16 cellular contexts compared by ENCODE assay signal in the genomic region with DNA sequence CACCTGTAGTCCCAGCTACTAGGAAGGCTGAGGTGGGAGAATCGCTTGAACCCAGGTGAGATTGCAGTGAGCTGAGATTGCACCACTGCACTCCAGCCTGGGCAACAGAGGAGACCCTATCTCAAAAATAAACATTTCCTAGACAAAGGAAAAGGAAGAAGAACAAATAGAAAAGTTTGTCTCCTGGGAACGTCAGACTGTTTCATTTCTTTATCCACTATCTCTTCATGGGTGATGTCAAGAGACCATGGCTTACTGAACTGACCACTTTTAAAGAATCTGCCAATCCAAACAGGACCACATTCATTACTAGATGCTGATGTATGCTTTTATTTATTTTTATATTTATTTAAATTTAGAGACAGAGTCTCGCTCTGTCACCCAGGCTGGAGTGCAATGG. TPM values are rescaled to one million over a fixed set of nuclear protein-coding genes. Genes with fewer than 3 reads are reported as not detected.
DNase-seq lines count a peak whose midpoint lies in the region; ATAC-seq lines count a peak whose summit lies in the region.
"Had no signal": no experiment of that assay in that cellular context is flagged by ENCODE, and none has a peak within 500 bp of the region (broad histone marks: within the 10 kb centered on the region; RNA-seq: fewer than 3 reads in every experiment).

No MANE protein-coding gene starts in this region.

- H3K36me3 Mint-ChIP-seq in activated T-cell treated with anti-CD3 and anti-CD28 coated beads, Interleukin-2, amount 50 U/mL, for 24 hours (ENCODE audit: low read depth) = peaks cover 94% of the 10 kb centered on the region
- peaks cover 63% of the 10 kb centered on the region for H3K36me3 Mint-ChIP-seq in activated T-cell treated with anti-CD3 and anti-CD28 coated beads, Interleukin-2, amount 50 U/mL, for 4 hours (ENCODE audit: insufficient read depth)
- peaks cover 24% of the 10 kb centered on the region for H3K36me3 Mint-ChIP-seq in activated naive CD8-positive, alpha-beta T cell
- peaks cover 60% of the 10 kb centered on the region for H3K36me3 Mint-ChIP-seq in activated naive CD8-positive, alpha-beta T cell treated with anti-CD3 and anti-CD28 coated beads for 36 hours
- peaks cover 11% of the 10 kb centered on the region for H3K36me3 Mint-ChIP-seq in T-helper 17 cell (ENCODE audit: low read depth)

- peak overlapping the region; percentile 70 for H3K27ac Mint-ChIP-seq in activated T-cell treated with anti-CD3 and anti-CD28 coated beads, Interleukin-2, amount 50 U/mL, for 24 hours
- peak overlapping the region; percentile 35 for H3K27ac Mint-ChIP-seq in activated naive CD8-positive, alpha-beta T cell
- H3K27ac Mint-ChIP-seq in activated naive CD8-positive, alpha-beta T cell treated with anti-CD3 and anti-CD28 coated beads for 36 hours = no peak overlapping the region
- peak overlapping the region; percentile 67 for H3K27ac Mint-ChIP-seq in T-helper 17 cell
- H3K27ac Mint-ChIP-seq: B cell had no signal

- H3K27me3 Mint-ChIP-seq in activated T-cell treated with anti-CD3 and anti-CD28 coated beads, Interleukin-2, amount 50 U/mL, for 24 hours = no peaks in the 10 kb centered on the region
- H3K27me3 Mint-ChIP-seq in activated T-cell treated with anti-CD3 and anti-CD28 coated beads, Interleukin-2, amount 50 U/mL, for 4 hours (ENCODE audit: low read depth) = no peaks in the 10 kb centered on the region
- H3K27me3 Mint-ChIP-seq in activated naive CD8-positive, alpha-beta T cell = no peaks in the 10 kb centered on the region
- no peaks in the 10 kb centered on the region for H3K27me3 Mint-ChIP-seq in activated naive CD8-positive, alpha-beta T cell treated with anti-CD3 and anti-CD28 coated beads for 36 hours
- H3K27me3 Mint-ChIP-seq in T-helper 17 cell = no peaks in the 10 kb centered on the region
- H3K27me3 Mint-ChIP-seq: B cell; CD4-positive, alpha-beta T cell had no signal

- H3K4me1 Mint-ChIP-seq in activated T-cell treated with anti-CD3 and anti-CD28 coated beads, Interleukin-2, amount 50 U/mL, for 24 hours (ENCODE audit: low read depth) = peaks cover 18% of the 10 kb centered on the region
- peaks cover 7% of the 10 kb centered on the region for H3K4me1 Mint-ChIP-seq in activated T-cell treated with anti-CD3 and anti-CD28 coated beads, Interleukin-2, amount 50 U/mL, for 4 hours (ENCODE audit: low read depth)
- peaks cover 8% of the 10 kb centered on the region for H3K4me1 Mint-ChIP-seq in activated naive CD8-positive, alpha-beta T cell (ENCODE audit: low read depth)
- H3K4me1 Mint-ChIP-seq in activated naive CD8-positive, alpha-beta T cell treated with anti-CD3 and anti-CD28 coated beads for 36 hours = peaks cover 12% of the 10 kb centered on the region
- peaks cover 2% of the 10 kb centered on the region for H3K4me1 Mint-ChIP-seq in T-helper 17 cell
- H3K4me1 Mint-ChIP-seq: B cell had no signal

- no peaks in the 10 kb centered on the region for H3K9me3 ChIP-seq in T-helper 17 cell (ENCODE audit: control insufficient read depth, low read length, poor library complexity, severe bottlenecking)
- H3K9me3 ChIP-seq: A549; BLaER1 treated with 17β-estradiol and CSF1 and Interleukin-3, amounts not matched to agents 10 nM and 100 nM; Caco-2 had no signal

- H3K4me3 Mint-ChIP-seq in activated T-cell treated with anti-CD3 and anti-CD28 coated beads, Interleukin-2, amount 50 U/mL, for 24 hours = no peak overlapping the region
- no peak overlapping the region for H3K4me3 Mint-ChIP-seq in activated T-cell treated with anti-CD3 and anti-CD28 coated beads, Interleukin-2, amount 50 U/mL, for 4 hours
- no peak overlapping the region for H3K4me3 Mint-ChIP-seq in activated naive CD8-positive, alpha-beta T cell
- no peak overlapping the region for H3K4me3 Mint-ChIP-seq in activated naive CD8-positive, alpha-beta T cell treated with anti-CD3 and anti-CD28 coated beads for 36 hours
- H3K4me3 Mint-ChIP-seq in T-helper 17 cell = no peak overlapping the region
- H3K4me3 Mint-ChIP-seq: B cell; CD4-positive, alpha-beta T cell; CD8-positive, alpha-beta T cell had no signal

- no peaks in the 10 kb centered on the region for H3K9me3 Mint-ChIP-seq in activated T-cell treated with anti-CD3 and anti-CD28 coated beads, Interleukin-2, amount 50 U/mL, for 24 hours
- H3K9me3 Mint-ChIP-seq in activated T-cell treated with anti-CD3 and anti-CD28 coated beads, Interleukin-2, amount 50 U/mL, for 4 hours = peaks cover 6% of the 10 kb centered on the region
- no peaks in the 10 kb centered on the region for H3K9me3 Mint-ChIP-seq in activated naive CD8-positive, alpha-beta T cell (ENCODE audit: low read depth)
- no peaks in the 10 kb centered on the region for H3K9me3 Mint-ChIP-seq in activated naive CD8-positive, alpha-beta T cell treated with anti-CD3 and anti-CD28 coated beads for 36 hours
- H3K9me3 Mint-ChIP-seq: CD8-positive, alpha-beta T cell had no signal

- no peak for ATAC-seq in activated T-cell treated with anti-CD3 and anti-CD28 coated beads, Interleukin-2, amount 50 U/mL, for 4 hours
- ATAC-seq in T-helper 17 cell = no peak
- ATAC-seq: A549; CD8-positive, alpha-beta T cell had no signal

- no peak for DNase-seq in activated T-cell treated with anti-CD3 and anti-CD28 coated beads, Interleukin-2, amount 50 U/mL, for 24 hours
- no peak for DNase-seq in activated T-cell treated with anti-CD3 and anti-CD28 coated beads, Interleukin-2, amount 50 U/mL, for 4 hours
- no peak for DNase-seq in activated naive CD8-positive, alpha-beta T cell treated with anti-CD3 and anti-CD28 coated beads for 36 hours
- no peak for DNase-seq in T-helper 17 cell
- DNase-seq in hippocampal formation (lab: John Stamatoyannopoulos, UW) = no peak
- DNase-seq: AML-193; Caco-2; Calu3; CD4-positive, alpha-beta T cell; CD8-positive, alpha-beta T cell; DMS79 treated with DMSO at 0.1 percent for 48 hours; GF-D8 had no signal

RNA-seq across cellular contexts. Expression of a gene that starts 26.8 kb away (rescaled TPM):
- 100 to 1,000 TPM in 1 of 3 donors, 10 to 100 TPM in 2; 89.6 to 100 (median 96.2) TPM for total RNA-seq in activated T-cell treated with anti-CD3 and anti-CD28 coated beads, Interleukin-2, amount 50 U/mL, for 4 hours
- 100 to 1,000 TPM; 107 to 110 TPM for total RNA-seq in activated naive CD8-positive, alpha-beta T cell treated with anti-CD3 and anti-CD28 coated beads for 36 hours
- total RNA-seq in T-helper 17 cell = 10 to 100 TPM; 50.9 to 55.3 TPM
